Comparison of ENCODE assay signal across 1 cellular context in genomic region chr3:49017978-49018706, GRCh38.
A peak's percentile ranks its signal among the peaks of the same experiment; 100 is the strongest.
TF ChIP-seq lines count a peak whose summit lies in the region.

A gene with protein sequence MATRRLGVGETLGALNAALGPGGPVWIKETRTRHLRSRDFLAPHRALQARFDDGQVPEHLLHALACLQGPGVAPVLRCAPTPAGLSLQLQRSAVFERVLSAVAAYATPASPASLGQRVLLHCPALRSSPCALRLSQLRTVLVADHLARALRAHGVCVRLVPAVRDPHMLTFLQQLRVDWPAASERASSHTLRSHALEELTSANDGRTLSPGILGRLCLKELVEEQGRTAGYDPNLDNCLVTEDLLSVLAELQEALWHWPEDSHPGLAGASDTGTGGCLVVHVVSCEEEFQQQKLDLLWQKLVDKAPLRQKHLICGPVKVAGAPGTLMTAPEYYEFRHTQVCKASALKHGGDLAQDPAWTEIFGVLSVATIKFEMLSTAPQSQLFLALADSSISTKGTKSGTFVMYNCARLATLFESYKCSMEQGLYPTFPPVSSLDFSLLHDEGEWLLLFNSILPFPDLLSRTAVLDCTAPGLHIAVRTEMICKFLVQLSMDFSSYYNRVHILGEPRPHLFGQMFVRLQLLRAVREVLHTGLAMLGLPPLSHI (minus strand): TSS chr3:49018580. CDS start chr3:49018564, 16 bp downstream.

TF ChIP-seq in GM23338, 12 proteins besides CTCF, POLR2A, EP300 and RAD21 (continued from another document):
- no peak for TF ChIP-seq ZNF462 (CRISPR knock-in tag; IDR thresholded peaks at IDR 0.05)
- no peak for TF ChIP-seq EZH2 (IDR thresholded peaks at IDR 0.05; ENCODE audit: low read depth, unreplicated experiment)
- TF ChIP-seq POLR2AphosphoS5 (IDR thresholded peaks at IDR 0.05; ENCODE audit: low read depth), result peak; percentile 69
- no peak for TF ChIP-seq EZH2phosphoT487 (IDR thresholded peaks at IDR 0.05; ENCODE audit: unreplicated experiment)
